ENCODE assay signal across 35 cellular contexts in genomic region chr12:66724616-66725015, GRCh38. TPM values are rescaled to one million over a fixed set of nuclear protein-coding genes. Genes with fewer than 3 reads are reported as not detected.
"Had no signal": no experiment of that assay in that cellular context is flagged by ENCODE, and none has a peak within 500 bp of the region (broad histone marks: within the 10 kb centered on the region; RNA-seq: fewer than 3 reads in every experiment).

No MANE protein-coding gene starts in this region.

- H3K9me3 Mint-ChIP-seq: activated naive CD4-positive, alpha-beta T cell treated with anti-CD3 and anti-CD28 coated beads for 36 hours; activated naive CD8-positive, alpha-beta T cell treated with anti-CD3 and anti-CD28 coated beads, Interleukin-2, amount 10 ng/mL, durations not matched to agents 7 days and 5 days; effector memory CD8-positive, alpha-beta T cell; natural killer cell treated with Interleukin-12 subunit alpha and Interleukin-12 subunit beta and Interleukin-15 and Interleukin-18, amount 100 ng/mL, for 72 hours; stimulated activated memory B cell treated with anti-CD40 and anti-IgM and Interleukin-4, amounts not matched to agents 10 μg/mL and 1 μg/mL and 100 μg/mL, for 72 hours; stimulated activated naive CD8-positive, alpha-beta T cell treated with anti-CD3 and anti-CD28 coated beads, Interleukin-15, amount 100 ng/mL, for 72 hours; T-helper 1 cell treated with Interleukin-12 subunit alpha and Interleukin-12 subunit beta and Interleukin-4 antibody, amounts not matched to agents 30 μg/mL and 1 μg/mL, for 36 hours had no signal

- ATAC-seq: effector memory CD8-positive, alpha-beta T cell; heart left ventricle; left lung; mucosa of descending colon; natural killer cell treated with Interleukin-12 subunit alpha and Interleukin-12 subunit beta and Interleukin-15 and Interleukin-18, amount 100 ng/mL, for 72 hours; pancreas; stimulated activated memory B cell treated with anti-CD40 and anti-IgM and Interleukin-4, amounts not matched to agents 10 μg/mL and 1 μg/mL and 100 μg/mL, for 72 hours; stimulated activated naive CD8-positive, alpha-beta T cell treated with anti-CD3 and anti-CD28 coated beads, Interleukin-15, amount 100 ng/mL, for 72 hours had no signal

- H3K4me3 ChIP-seq: ascending aorta, heart left ventricle, left lung, lung, mucosa of descending colon, pancreas, prostate gland, sigmoid colon, thyroid gland, upper lobe of left lung, vagina had no signal

- H3K27ac ChIP-seq: ascending aorta, heart left ventricle, left lung, pancreas, prostate gland, sigmoid colon, thyroid gland, upper lobe of left lung, vagina, VCaP had no signal

- H3K36me3 Mint-ChIP-seq: activated naive CD8-positive, alpha-beta T cell treated with anti-CD3 and anti-CD28 coated beads, Interleukin-2, amount 10 ng/mL, durations not matched to agents 7 days and 5 days; natural killer cell treated with Interleukin-12 subunit alpha and Interleukin-12 subunit beta and Interleukin-15 and Interleukin-18, amount 100 ng/mL, for 72 hours; stimulated activated memory B cell treated with anti-CD40 and anti-IgM and Interleukin-4, amounts not matched to agents 10 μg/mL and 1 μg/mL and 100 μg/mL, for 72 hours had no signal

- H3K27me3 ChIP-seq: ascending aorta, heart left ventricle, left lung, pancreas, sigmoid colon, thyroid gland, upper lobe of left lung, vagina had no signal

- H3K36me3 ChIP-seq: ascending aorta, heart left ventricle, left lung, pancreas, prostate gland, sigmoid colon, thyroid gland, upper lobe of left lung, vagina had no signal

- H3K4me3 Mint-ChIP-seq: activated naive CD4-positive, alpha-beta T cell treated with anti-CD3 and anti-CD28 coated beads for 36 hours; activated naive CD8-positive, alpha-beta T cell treated with anti-CD3 and anti-CD28 coated beads, Interleukin-2, amount 10 ng/mL, durations not matched to agents 7 days and 5 days; brain; effector memory CD8-positive, alpha-beta T cell; natural killer cell treated with Interleukin-12 subunit alpha and Interleukin-12 subunit beta and Interleukin-15 and Interleukin-18, amount 100 ng/mL, for 72 hours; stimulated activated memory B cell treated with anti-CD40 and anti-IgM and Interleukin-4, amounts not matched to agents 10 μg/mL and 1 μg/mL and 100 μg/mL, for 72 hours; stimulated activated naive CD8-positive, alpha-beta T cell treated with anti-CD3 and anti-CD28 coated beads, Interleukin-15, amount 100 ng/mL, for 72 hours; T-helper 1 cell treated with Interleukin-12 subunit alpha and Interleukin-12 subunit beta and Interleukin-4 antibody, amounts not matched to agents 30 μg/mL and 1 μg/mL, for 36 hours had no signal

- DNase-seq: activated CD4-positive, alpha-beta T cell treated with anti-CD3 and anti-CD28 coated beads for 4 hours; activated CD4-positive, alpha-beta T cell treated with anti-CD3 and anti-CD28 coated beads, Interleukin-2, amount 50 U/mL, for 48 hours; activated CD8-positive, alpha-beta memory T cell treated with anti-CD3 and anti-CD28 coated beads for 24 hours; activated effector memory CD4-positive, alpha-beta T cell treated with Interleukin-2 at 50 U/mL for 16 hours; activated naive CD4-positive, alpha-beta T cell treated with anti-CD3 and anti-CD28 coated beads for 36 hours; activated naive CD8-positive, alpha-beta T cell treated with anti-CD3 and anti-CD28 coated beads, Interleukin-2, amount 10 ng/mL, durations not matched to agents 7 days and 5 days; caudate nucleus; cortex of kidney; effector memory CD8-positive, alpha-beta T cell; heart left ventricle; kidney glomerular epithelial cell; left lung; mucosa of descending colon; nucleus accumbens; pancreas; retina; sigmoid colon; small intestine; stimulated activated CD4-positive, alpha-beta T cell treated with anti-CD3 and anti-CD28 coated beads, Interleukin-4, amount 100 ng/mL, for 24 hours; stimulated activated naive CD8-positive, alpha-beta T cell treated with anti-CD3 and anti-CD28 coated beads, Interleukin-15, amount 100 ng/mL, for 72 hours; substantia nigra; T-helper 9 cell; thyroid gland; upper lobe of left lung had no signal

- H3K27me3 Mint-ChIP-seq: activated naive CD8-positive, alpha-beta T cell treated with anti-CD3 and anti-CD28 coated beads, Interleukin-2, amount 10 ng/mL, durations not matched to agents 7 days and 5 days; brain; natural killer cell treated with Interleukin-12 subunit alpha and Interleukin-12 subunit beta and Interleukin-15 and Interleukin-18, amount 100 ng/mL, for 72 hours; stimulated activated memory B cell treated with anti-CD40 and anti-IgM and Interleukin-4, amounts not matched to agents 10 μg/mL and 1 μg/mL and 100 μg/mL, for 72 hours; stimulated activated naive CD8-positive, alpha-beta T cell treated with anti-CD3 and anti-CD28 coated beads, Interleukin-15, amount 100 ng/mL, for 72 hours had no signal

- FAIRE-seq: endothelial cell of umbilical vein had no signal

- H3K4me1 Mint-ChIP-seq: activated naive CD8-positive, alpha-beta T cell treated with anti-CD3 and anti-CD28 coated beads, Interleukin-2, amount 10 ng/mL, durations not matched to agents 7 days and 5 days; stimulated activated memory B cell treated with anti-CD40 and anti-IgM and Interleukin-4, amounts not matched to agents 10 μg/mL and 1 μg/mL and 100 μg/mL, for 72 hours; stimulated activated naive CD8-positive, alpha-beta T cell treated with anti-CD3 and anti-CD28 coated beads, Interleukin-15, amount 100 ng/mL, for 72 hours had no signal

- H3K27ac Mint-ChIP-seq: activated naive CD4-positive, alpha-beta T cell treated with anti-CD3 and anti-CD28 coated beads for 36 hours; activated naive CD8-positive, alpha-beta T cell treated with anti-CD3 and anti-CD28 coated beads, Interleukin-2, amount 10 ng/mL, durations not matched to agents 7 days and 5 days; effector memory CD8-positive, alpha-beta T cell; natural killer cell treated with Interleukin-12 subunit alpha and Interleukin-12 subunit beta and Interleukin-15 and Interleukin-18, amount 100 ng/mL, for 72 hours; stimulated activated memory B cell treated with anti-CD40 and anti-IgM and Interleukin-4, amounts not matched to agents 10 μg/mL and 1 μg/mL and 100 μg/mL, for 72 hours; T-helper 1 cell treated with Interleukin-12 subunit alpha and Interleukin-12 subunit beta and Interleukin-4 antibody, amounts not matched to agents 30 μg/mL and 1 μg/mL, for 36 hours had no signal

- H3K4me1 ChIP-seq: ascending aorta, heart left ventricle, left lung, pancreas, prostate gland, sigmoid colon, upper lobe of left lung, vagina had no signal

- H3K9me3 ChIP-seq: ascending aorta, heart left ventricle, left lung, mucosa of descending colon, pancreas, prostate gland, sigmoid colon, thyroid gland, upper lobe of left lung, vagina had no signal

RNA-seq across cellular contexts. Expression of gene GRIP1, which starts 45.7 kb away (rescaled TPM):
- total RNA-seq: ascending aorta, fibroblast of lung had no signal
